In genomic region chr16:87235810-87236515, GRCh38 we compare ENCODE assay signal across 13 cellular contexts.
DNase-seq lines count a peak whose midpoint lies in the region; ATAC-seq, FAIRE-seq and TF ChIP-seq lines count a peak whose summit lies in the region.
"Had no signal": no experiment of that assay in that cellular context is flagged by ENCODE, and none has a peak within 500 bp of the region (broad histone marks: within the 10 kb centered on the region; RNA-seq: fewer than 3 reads in every experiment).

No MANE protein-coding gene starts in this region.

- H3K4me2 ChIP-seq in neural progenitor cell = no peak overlapping the region
- H3K4me2 ChIP-seq in mesenchymal stem cell (ENCODE audit: low read length, poor library complexity, severe bottlenecking) = no peak overlapping the region
- no peak overlapping the region for H3K4me2 ChIP-seq in Karpas-422 (ENCODE audit: low read depth, low read length, poor library complexity, severe bottlenecking)

- H3K18ac ChIP-seq in mesenchymal stem cell (ENCODE audit: low read depth in 1 of 2, low read length in 2 of 2) = no peak overlapping the region

- no peak overlapping the region for H2BK120ac ChIP-seq in mesenchymal stem cell (ENCODE audit: low read depth, low read length)

- FAIRE-seq in H54 (lab: Jason Lieb, UNC) = no peak

- no peak overlapping the region for H2BK5ac ChIP-seq in mesenchymal stem cell (ENCODE audit: low read depth, low read length, poor library complexity, severe bottlenecking)

- H3F3A ChIP-seq in neural progenitor cell (ENCODE audit: low read depth) = no peaks in the 10 kb centered on the region

- H2BK15ac ChIP-seq in mesenchymal stem cell (ENCODE audit: low read depth, poor library complexity, severe bottlenecking) = no peak overlapping the region

- H3K36me3 Mint-ChIP-seq in activated CD8-positive, alpha-beta T cell treated with anti-CD3 and anti-CD28 coated beads, Interleukin-2, amount 10 ng/mL, durations not matched to agents 7 days and 5 days (ENCODE audit: low read depth) = no peaks in the 10 kb centered on the region
- no peaks in the 10 kb centered on the region for H3K36me3 Mint-ChIP-seq in neural progenitor cell

- POLR2A ChIA-PET in activated CD8-positive, alpha-beta T cell treated with anti-CD3 and anti-CD28 coated beads, Interleukin-2, amount 10 ng/mL, durations not matched to agents 7 days and 5 days (lab: Charles Lee) = no interaction called here

- H4K91ac ChIP-seq in mesenchymal stem cell (ENCODE audit: low read length) = no peak overlapping the region

- H3K9me2 ChIP-seq in Karpas-422 (replicated peaks; ENCODE audit: insufficient read depth, low read length) = no peaks in the 10 kb centered on the region

- H3K9ac ChIP-seq in neural progenitor cell (no peak overlapping the region), mesenchymal stem cell (ENCODE audit: low read length) (no peak overlapping the region), Karpas-422 (ENCODE audit: low read length) (no peak overlapping the region)

- no peaks in the 10 kb centered on the region for H3K9me3 ChIP-seq in neural progenitor cell (ENCODE audit: low read depth)
- peaks cover 13% of the 10 kb centered on the region for H3K9me3 ChIP-seq in mesenchymal stem cell (ENCODE audit: control insufficient read depth, low read length)
- H3K9me3 ChIP-seq in Karpas-422 (ENCODE audit: low read length) = no peaks in the 10 kb centered on the region
- H3K9me3 ChIP-seq: adrenal gland, SJCRH30 had no signal

- no peak overlapping the region for H2AK5ac ChIP-seq in mesenchymal stem cell (ENCODE audit: low read length, severe bottlenecking)

- no peak overlapping the region for H2AFZ ChIP-seq in neural progenitor cell (replicated peaks)
- H2AFZ ChIP-seq in mesenchymal stem cell (ENCODE audit: low read depth, low read length) = no peak overlapping the region
- H2AFZ ChIP-seq in Karpas-422 (ENCODE audit: low read length) = no peak overlapping the region

- 73% methylated on average over 15 of the region's 15 CpGs for WGBS in mesenchymal stem cell

- peaks cover 21% of the 10 kb centered on the region for H3K4me1 Mint-ChIP-seq in activated CD8-positive, alpha-beta T cell treated with anti-CD3 and anti-CD28 coated beads, Interleukin-2, amount 10 ng/mL, durations not matched to agents 7 days and 5 days (ENCODE audit: low read depth)
- peaks cover 3% of the 10 kb centered on the region for H3K4me1 Mint-ChIP-seq in neural progenitor cell

- H2BK12ac ChIP-seq in mesenchymal stem cell (ENCODE audit: low read length in 2 of 2) = peak overlapping the region in 1 of 2 experiments; percentile 6

- peak; percentile 79 for ATAC-seq in activated CD8-positive, alpha-beta T cell treated with anti-CD3 and anti-CD28 coated beads, Interleukin-2, amount 10 ng/mL, durations not matched to agents 7 days and 5 days

- peak; percentile 1 for TF ChIP-seq CTCF in GM12864 (IDR thresholded peaks at IDR 0.05; ENCODE audit: low read depth, low read length, missing control alignments)
- peak; percentile 21 for TF ChIP-seq CTCF in neural progenitor cell (IDR thresholded peaks at IDR 0.05)

- H3K27ac Mint-ChIP-seq in activated CD8-positive, alpha-beta T cell treated with anti-CD3 and anti-CD28 coated beads, Interleukin-2, amount 10 ng/mL, durations not matched to agents 7 days and 5 days = peak overlapping the region; percentile 70
- no peak overlapping the region for H3K27ac Mint-ChIP-seq in neural progenitor cell

- H3K4ac ChIP-seq in mesenchymal stem cell (ENCODE audit: low read depth in 1 of 2, low read length in 2 of 2) = no peak overlapping the region

- H3K4me3 ChIP-seq in GM12864 (ENCODE audit: low read depth, low read length) (no peak overlapping the region), neural progenitor cell (no peak overlapping the region), mesenchymal stem cell (ENCODE audit: insufficient read depth in 1 of 2, low read depth in 1 of 2, low read length in 2 of 2) (no peak overlapping the region), Karpas-422 (ENCODE audit: low read length) (no peak overlapping the region)
- H3K4me3 ChIP-seq in Jurkat, Clone E6-1 (ENCODE audit: low read length) = no peak overlapping the region
- H3K4me3 ChIP-seq: adrenal gland, heart left ventricle, SJCRH30 had no signal

- H3K4me1 ChIP-seq in neural progenitor cell (no peaks in the 10 kb centered on the region), mesenchymal stem cell (ENCODE audit: control insufficient read depth, insufficient read depth, low read depth, low read length) (peaks cover 12% of the 10 kb centered on the region), Karpas-422 (ENCODE audit: low read length) (no peaks in the 10 kb centered on the region)
- H3K4me1 ChIP-seq: adrenal gland, heart left ventricle, SJCRH30 had no signal

- no peaks in the 10 kb centered on the region for H3K79me1 ChIP-seq in mesenchymal stem cell (replicated peaks; ENCODE audit: low read length, poor library complexity, severe bottlenecking)

- no peaks in the 10 kb centered on the region for H3K9me3 Mint-ChIP-seq in activated CD8-positive, alpha-beta T cell treated with anti-CD3 and anti-CD28 coated beads, Interleukin-2, amount 10 ng/mL, durations not matched to agents 7 days and 5 days (ENCODE audit: insufficient read depth)
- H3K9me3 Mint-ChIP-seq in neural progenitor cell = peaks cover 3% of the 10 kb centered on the region

- H3K27ac ChIP-seq in neural progenitor cell = no peak overlapping the region
- no peak overlapping the region for H3K27ac ChIP-seq in mesenchymal stem cell (ENCODE audit: low read length, poor library complexity, severe bottlenecking)
- no peak overlapping the region for H3K27ac ChIP-seq in Karpas-422 (ENCODE audit: low read length)
- H3K27ac ChIP-seq: adrenal gland, heart left ventricle, SJCRH30 had no signal

- no peaks in the 10 kb centered on the region for H3K79me2 ChIP-seq in neural progenitor cell (ENCODE audit: low read depth)
- no peaks in the 10 kb centered on the region for H3K79me2 ChIP-seq in Karpas-422 (ENCODE audit: low read length)

- DNase-seq in GM12864 (ENCODE audit: low read depth) = no peak
- peak; percentile 15 for DNase-seq in Jurkat, Clone E6-1 (ENCODE audit: low read depth, low spot score)
- DNase-seq in activated CD8-positive, alpha-beta T cell treated with anti-CD3 and anti-CD28 coated beads, Interleukin-2, amount 10 ng/mL, durations not matched to agents 7 days and 5 days = peak; percentile 59
- peak; percentile 26 for DNase-seq in neural progenitor cell (ENCODE audit: low spot score)
- DNase-seq in mesenchymal stem cell = no peak
- DNase-seq in Ammon's horn (ENCODE audit: low spot score) = no peak
- DNase-seq in Karpas-422 = no peak
- no peak for DNase-seq in H54 (ENCODE audit: insufficient read length, low spot score)
- DNase-seq: adrenal gland, DMS 273 treated with DMSO at 0.1 percent for 48 hours, heart left ventricle, NCI-H345, SJCRH30 had no signal

- H3K27me3 Mint-ChIP-seq in activated CD8-positive, alpha-beta T cell treated with anti-CD3 and anti-CD28 coated beads, Interleukin-2, amount 10 ng/mL, durations not matched to agents 7 days and 5 days (ENCODE audit: low read depth) = peaks cover 35% of the 10 kb centered on the region
- peaks cover 6% of the 10 kb centered on the region for H3K27me3 Mint-ChIP-seq in neural progenitor cell (ENCODE audit: insufficient read depth, low read depth)

- H4K8ac ChIP-seq in mesenchymal stem cell (ENCODE audit: low read length) = no peak overlapping the region

- H4K20me1 ChIP-seq in neural progenitor cell (ENCODE audit: low read depth) (no peaks in the 10 kb centered on the region), Karpas-422 (ENCODE audit: insufficient read depth, low read depth, low read length) (no peaks in the 10 kb centered on the region)

- no peak overlapping the region for H3K23ac ChIP-seq in mesenchymal stem cell (ENCODE audit: low read length in 2 of 2)

- TF ChIP-seq POLR2A in H54 (IDR thresholded peaks at IDR 0.05; ENCODE audit: low read depth, low read length) = no peak

- H3K14ac ChIP-seq in mesenchymal stem cell (ENCODE audit: low read length in 2 of 2) = no peak overlapping the region

- CTCF ChIA-PET in activated CD8-positive, alpha-beta T cell treated with anti-CD3 and anti-CD28 coated beads, Interleukin-2, amount 10 ng/mL, durations not matched to agents 7 days and 5 days (lab: Charles Lee) = interaction anchor here (1.0 to 1.4 kb wide), 2 partner anchors 43 to 159 kb away, joined by 3 read pairs; no protein-coding TSS in a partner anchor

- H3K4me3 Mint-ChIP-seq in activated CD8-positive, alpha-beta T cell treated with anti-CD3 and anti-CD28 coated beads, Interleukin-2, amount 10 ng/mL, durations not matched to agents 7 days and 5 days = peak overlapping the region; percentile 41
- no peak overlapping the region for H3K4me3 Mint-ChIP-seq in neural progenitor cell

- H3K27me3 ChIP-seq in neural progenitor cell = no peaks in the 10 kb centered on the region
- H3K27me3 ChIP-seq in mesenchymal stem cell (ENCODE audit: control insufficient read depth in 1 of 2, insufficient read depth in 1 of 2, low read length in 2 of 2) = peaks cover 7 to 28% of the 10 kb centered on the region in 2 experiments
- no peaks in the 10 kb centered on the region for H3K27me3 ChIP-seq in Karpas-422 (ENCODE audit: low read length)
- H3K27me3 ChIP-seq: adrenal gland, SJCRH30 had no signal

- H3K36me3 ChIP-seq in neural progenitor cell (no peaks in the 10 kb centered on the region), mesenchymal stem cell (ENCODE audit: control insufficient read depth in 1 of 2, insufficient read depth in 2 of 2, low read depth in 1 of 2, low read length in 2 of 2) (no peaks in the 10 kb centered on the region), Karpas-422 (ENCODE audit: insufficient read depth, low read length) (no peaks in the 10 kb centered on the region)
- H3K36me3 ChIP-seq: adrenal gland, heart left ventricle, SJCRH30 had no signal

Comparison
In these comparisons a context has a peak if more than half of its experiments do, and no peak if none do; other contexts are left out.
1. DNase-seq: peak in Jurkat, Clone E6-1 (single experiment), activated CD8-positive, alpha-beta T cell treated with anti-CD3 and anti-CD28 coated beads, Interleukin-2, amount 10 ng/mL, durations not matched to agents 7 days and 5 days (single experiment) and neural progenitor cell (single experiment); none in GM12864 (single experiment), mesenchymal stem cell (single experiment), Ammon's horn (single experiment), Karpas-422 (single experiment) and H54 (single experiment).